In the genomic region with DNA sequence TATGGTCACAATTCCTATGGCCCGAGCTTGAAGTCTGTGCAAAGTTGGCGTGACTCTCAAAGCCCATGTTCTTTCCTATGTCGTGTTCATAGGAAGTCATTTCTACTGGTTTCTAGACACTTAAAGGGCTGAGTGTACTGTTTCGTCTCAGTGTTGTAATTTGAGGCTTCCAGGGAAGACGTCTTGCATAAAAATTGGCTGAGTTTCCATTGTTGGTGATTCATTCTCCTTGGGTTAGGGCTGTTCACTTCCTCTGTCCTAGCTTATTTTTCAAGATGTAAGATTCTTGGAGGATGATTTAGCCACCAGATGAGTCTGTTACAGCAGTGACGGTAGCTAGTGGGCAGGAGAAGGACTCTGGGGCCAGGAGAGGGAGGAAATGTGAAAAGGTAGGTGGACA, we compare ENCODE assay signal across 9 cellular contexts. TPM values are rescaled to one million over a fixed set of nuclear protein-coding genes. Genes with fewer than 3 reads are reported as not detected.
DNase-seq lines count a peak whose midpoint lies in the region; ATAC-seq, FAIRE-seq and TF ChIP-seq lines count a peak whose summit lies in the region.
"Had no signal": no experiment of that assay in that cellular context is flagged by ENCODE, and none has a peak within 500 bp of the region (broad histone marks: within the 10 kb centered on the region; RNA-seq: fewer than 3 reads in every experiment).

No MANE protein-coding gene starts in this region.

- H3K4me1 ChIP-seq in muscle layer of duodenum (ENCODE audit: control insufficient read depth in 1 of 2, insufficient read depth in 2 of 2, low read length in 2 of 2): peaks cover 3% of the 10 kb centered on the region in 2 donors

- H3K27ac ChIP-seq in muscle layer of duodenum (ENCODE audit: low read length): peak overlapping the region; percentile 78

- no peaks in the 10 kb centered on the region for H3K36me3 ChIP-seq in bronchial epithelial cell (ENCODE audit: control insufficient read depth, insufficient read depth, low read length)
- no peaks in the 10 kb centered on the region for H3K36me3 ChIP-seq in muscle layer of duodenum (ENCODE audit: control insufficient read depth in 1 of 2, insufficient read depth in 2 of 2, low read length in 2 of 2)

- ATAC-seq in HG02763 (IDR thresholded peaks at IDR 0.05; ENCODE audit: unreplicated experiment) (no peak), HG03159 (IDR thresholded peaks at IDR 0.05; ENCODE audit: unreplicated experiment) (no peak)

- peaks cover 3% of the 10 kb centered on the region in 2 donors for H3K9me3 ChIP-seq in muscle layer of duodenum (ENCODE audit: control insufficient read depth in 1 of 2, low read length in 2 of 2)

- H3K27me3 ChIP-seq in bronchial epithelial cell (ENCODE audit: control insufficient read depth, insufficient read depth, low read length): no peaks in the 10 kb centered on the region
- no peaks in the 10 kb centered on the region for H3K27me3 ChIP-seq in muscle layer of duodenum (ENCODE audit: low read depth, low read length)

- DNase-seq in AG09319 (ENCODE audit: extremely low read depth, low read depth) (peak; percentile 74), M059J (ENCODE audit: low read depth) (peak; percentile 91), bronchial epithelial cell (ENCODE audit: low read depth) (peak; percentile 92), NCI-H2171 (lab: John Stamatoyannopoulos, UW) (no peak), NCI-H82 treated with DMSO at 0.1 percent for 48 hours (lab: John Stamatoyannopoulos, UW; ENCODE audit: unreplicated experiment) (no peak)
- DNase-seq: foreskin melanocyte had no signal

- H3K4me3 ChIP-seq in bronchial epithelial cell (ENCODE audit: low read depth, low read length) (no peak overlapping the region), muscle layer of duodenum (ENCODE audit: low read depth in 1 of 2, low read length in 2 of 2) (no peak overlapping the region)

- no peak for FAIRE-seq in bronchial epithelial cell (lab: Jason Lieb, UNC)

- TF ChIP-seq CTCF in AG09319 (IDR thresholded peaks at IDR 0.05; ENCODE audit: low read depth, low read length): no peak
- TF ChIP-seq CTCF in bronchial epithelial cell (IDR thresholded peaks at IDR 0.05; ENCODE audit: insufficient read depth, low read length, severe bottlenecking): no peak

RNA-seq across cellular contexts. Expression of a gene that starts 43.1 kb away (rescaled TPM):
- total RNA-seq in M059J (2014; rRNA removed; shearing (Covaris generic)): not detected in 2 replicates
- total RNA-seq in bronchial epithelial cell: not detected in 2 replicates

RNA-seq across cellular contexts. Expression of a gene that starts 55.0 kb away (rescaled TPM):
- not detected in 2 replicates for total RNA-seq in M059J (2014; rRNA removed; shearing (Covaris generic))
- total RNA-seq in bronchial epithelial cell: not detected in 2 replicates

Comparison
In these comparisons a context has a peak if more than half of its experiments do, and no peak if none do; other contexts are left out.
1. DNase-seq: peak in AG09319 (single experiment), M059J (single experiment) and bronchial epithelial cell (single experiment); none in NCI-H2171 (single experiment) and NCI-H82 treated with DMSO at 0.1 percent for 48 hours (single experiment).